Comparison of ENCODE assay signal across 1 cellular context in genomic region chr17:31584436-31585279, GRCh38.
A peak's percentile ranks its signal among the peaks of the same experiment; 100 is the strongest.
TF ChIP-seq lines count a peak whose summit lies in the region.

No MANE protein-coding gene starts in this region.

TF ChIP-seq in IMR-90, 13 proteins besides CTCF, POLR2A, EP300 and RAD21:
- no peak for TF ChIP-seq RCOR1 (IDR thresholded peaks at IDR 0.05; ENCODE audit: insufficient replicate concordance, low read length)
- TF ChIP-seq, protein P1, sequence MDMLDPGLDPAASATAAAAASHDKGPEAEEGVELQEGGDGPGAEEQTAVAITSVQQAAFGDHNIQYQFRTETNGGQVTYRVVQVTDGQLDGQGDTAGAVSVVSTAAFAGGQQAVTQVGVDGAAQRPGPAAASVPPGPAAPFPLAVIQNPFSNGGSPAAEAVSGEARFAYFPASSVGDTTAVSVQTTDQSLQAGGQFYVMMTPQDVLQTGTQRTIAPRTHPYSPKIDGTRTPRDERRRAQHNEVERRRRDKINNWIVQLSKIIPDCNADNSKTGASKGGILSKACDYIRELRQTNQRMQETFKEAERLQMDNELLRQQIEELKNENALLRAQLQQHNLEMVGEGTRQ (IDR thresholded peaks at IDR 0.05; ENCODE audit: low read depth, low read length): peak; percentile 34; the same call in 1 of the 2 replicates
